In the genomic region with DNA sequence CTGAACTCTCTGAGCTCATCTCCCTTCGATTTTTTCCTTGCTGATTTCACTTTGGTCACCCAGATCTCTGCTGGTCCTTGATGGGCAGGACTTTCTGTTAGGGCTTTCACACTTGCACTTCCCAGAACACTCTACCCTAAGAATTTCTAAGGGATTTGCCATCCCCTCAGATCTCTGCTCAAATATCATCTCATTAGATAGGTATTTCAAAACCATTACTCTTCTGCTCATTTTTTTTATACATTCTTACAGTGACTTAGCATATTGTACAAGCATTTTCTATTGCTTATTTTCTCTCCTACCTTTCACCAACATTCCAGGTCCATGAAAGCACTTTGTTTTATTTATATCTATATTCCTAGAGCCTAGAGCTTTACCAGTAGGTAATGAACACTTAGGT, we compare ENCODE assay signal across 37 cellular contexts.
"Had no signal": no experiment of that assay in that cellular context is flagged by ENCODE, and none has a peak within 500 bp of the region (broad histone marks: within the 10 kb centered on the region; RNA-seq: fewer than 3 reads in every experiment).

No MANE protein-coding gene starts in this region.

- H3K4me3 Mint-ChIP-seq: activated B cell treated with CpG ODN at 0.5 μM for 24 hours; activated CD4-positive, alpha-beta memory T cell treated with anti-CD3 and anti-CD28 coated beads for 36 hours; activated CD4-positive, alpha-beta T cell treated with anti-CD3 and anti-CD28 coated beads for 36 hours; activated CD4-positive, alpha-beta T cell treated with anti-CD3 and anti-CD28 coated beads, Interleukin-2, amount 10 ng/mL, durations not matched to agents 24 days and 14 days; activated CD8-positive, alpha-beta memory T cell treated with anti-CD3 and anti-CD28 coated beads, Interleukin-2, amount 10 ng/mL, durations not matched to agents 7 days and 5 days; activated CD8-positive, alpha-beta T cell treated with anti-CD3 and anti-CD28 coated beads, Interleukin-2, amount 10 ng/mL, durations not matched to agents 7 days and 5 days; activated naive CD4-positive, alpha-beta T cell treated with anti-CD3 and anti-CD28 coated beads for 36 hours; activated naive CD4-positive, alpha-beta T cell treated with anti-CD3 and anti-CD28 coated beads, Interleukin-2, amount 50 U/mL, for 24 hours; activated naive CD8-positive, alpha-beta T cell treated with anti-CD3 and anti-CD28 coated beads for 36 hours; activated naive CD8-positive, alpha-beta T cell treated with anti-CD3 and anti-CD28 coated beads, Interleukin-2, amount 50 U/mL, for 24 hours; activated T-helper 1 cell treated with anti-CD3 and anti-CD28 coated beads, Interleukin-12 subunit alpha, Interleukin-12 subunit beta, Interleukin-2, Interleukin-4 antibody, amounts not matched to agents 30 ng/mL and 10 ng/mL and 1 ng/mL, durations not matched to agents 14 hours and 24 hours and 36 hours; brain; dendritic cell treated with granulocyte-macrophage colony-stimulating factor and Interleukin-4, amounts not matched to agents 40 ng/mL and 50 ng/mL, for 4 days; endodermal cell; T-helper 17 cell; T-helper 2 cell treated with Interferon-gamma antibody and Interleukin-4, amounts not matched to agents 5 μg/mL and 100 μg/mL, for 36 hours had no signal

- DNase-seq: activated B cell treated with CpG ODN at 0.5 μM for 24 hours; activated CD4-positive, alpha-beta memory T cell treated with anti-CD3 and anti-CD28 coated beads for 36 hours; activated CD4-positive, alpha-beta T cell treated with anti-CD3 and anti-CD28 coated beads for 36 hours; activated CD4-positive, alpha-beta T cell treated with anti-CD3 and anti-CD28 coated beads, Interleukin-2, amount 10 ng/mL, durations not matched to agents 24 days and 14 days; activated CD8-positive, alpha-beta memory T cell treated with anti-CD3 and anti-CD28 coated beads, Interleukin-2, amount 10 ng/mL, durations not matched to agents 7 days and 5 days; activated CD8-positive, alpha-beta memory T cell treated with anti-CD3 and anti-CD28 coated beads, Interleukin-2, amount 50 U/mL, for 4 hours; activated CD8-positive, alpha-beta T cell treated with anti-CD3 and anti-CD28 coated beads, Interleukin-2, amount 10 ng/mL, durations not matched to agents 7 days and 5 days; activated effector memory CD4-positive, alpha-beta T cell treated with anti-CD3 and anti-CD28 coated beads, Interleukin-2, amount 50 U/mL, for 16 hours; activated naive CD4-positive, alpha-beta T cell treated with anti-CD3 and anti-CD28 coated beads for 36 hours; activated naive CD8-positive, alpha-beta T cell treated with anti-CD3 and anti-CD28 coated beads for 36 hours; activated naive CD8-positive, alpha-beta T cell treated with anti-CD3 and anti-CD28 coated beads, Interleukin-2, amount 50 U/mL, for 24 hours; activated T-cell treated with anti-CD3 and anti-CD28 coated beads, Interleukin-2, amount 50 U/mL, for 1 hour; activated T-cell treated with anti-CD3 and anti-CD28 coated beads, Interleukin-2, amount 50 U/mL, for 48 hours; central memory CD4-positive, alpha-beta T cell; cerebellar nuclear complex; dorsolateral prefrontal cortex; effector memory CD4-positive, alpha-beta T cell; endodermal cell; foreskin fibroblast; head of caudate nucleus; T-helper 1 cell; T-helper 17 cell; T1000; WERI-Rb-1 had no signal

- FAIRE-seq: frontal cortex had no signal

- H3K4me1 ChIP-seq: ascending aorta, breast epithelium had no signal

- H3K4me3 ChIP-seq: ascending aorta, breast epithelium, cardiac muscle cell, coronary artery, dorsolateral prefrontal cortex had no signal

- H3K36me3 ChIP-seq: ascending aorta, breast epithelium, cardiac muscle cell, WERI-Rb-1 had no signal

- H3K4me1 Mint-ChIP-seq: activated B cell treated with CpG ODN at 0.5 μM for 24 hours; activated CD4-positive, alpha-beta T cell treated with anti-CD3 and anti-CD28 coated beads for 36 hours; activated CD4-positive, alpha-beta T cell treated with anti-CD3 and anti-CD28 coated beads, Interleukin-2, amount 10 ng/mL, durations not matched to agents 24 days and 14 days; activated CD8-positive, alpha-beta memory T cell treated with anti-CD3 and anti-CD28 coated beads, Interleukin-2, amount 10 ng/mL, durations not matched to agents 7 days and 5 days; activated naive CD4-positive, alpha-beta T cell treated with anti-CD3 and anti-CD28 coated beads, Interleukin-2, amount 50 U/mL, for 24 hours; activated naive CD8-positive, alpha-beta T cell treated with anti-CD3 and anti-CD28 coated beads for 36 hours; activated naive CD8-positive, alpha-beta T cell treated with anti-CD3 and anti-CD28 coated beads, Interleukin-2, amount 50 U/mL, for 24 hours; brain; endodermal cell; T-helper 17 cell had no signal

- H3K27me3 ChIP-seq: ascending aorta, breast epithelium, cardiac muscle cell, dorsolateral prefrontal cortex had no signal

- H3K27ac ChIP-seq: ascending aorta, breast epithelium, cardiac muscle cell, coronary artery, dorsolateral prefrontal cortex, WERI-Rb-1 had no signal

- H3K9me3 Mint-ChIP-seq: activated naive CD4-positive, alpha-beta T cell treated with anti-CD3 and anti-CD28 coated beads, Interleukin-2, amount 50 U/mL, for 24 hours had no signal

- H3K27ac Mint-ChIP-seq: activated B cell treated with CpG ODN at 0.5 μM for 24 hours; activated CD4-positive, alpha-beta memory T cell treated with anti-CD3 and anti-CD28 coated beads for 36 hours; activated CD4-positive, alpha-beta T cell treated with anti-CD3 and anti-CD28 coated beads for 36 hours; activated CD4-positive, alpha-beta T cell treated with anti-CD3 and anti-CD28 coated beads, Interleukin-2, amount 10 ng/mL, durations not matched to agents 24 days and 14 days; activated CD8-positive, alpha-beta memory T cell treated with anti-CD3 and anti-CD28 coated beads, Interleukin-2, amount 10 ng/mL, durations not matched to agents 7 days and 5 days; activated CD8-positive, alpha-beta T cell treated with anti-CD3 and anti-CD28 coated beads, Interleukin-2, amount 10 ng/mL, durations not matched to agents 7 days and 5 days; activated naive CD4-positive, alpha-beta T cell treated with anti-CD3 and anti-CD28 coated beads for 36 hours; activated naive CD4-positive, alpha-beta T cell treated with anti-CD3 and anti-CD28 coated beads, Interleukin-2, amount 50 U/mL, for 24 hours; activated naive CD8-positive, alpha-beta T cell treated with anti-CD3 and anti-CD28 coated beads for 36 hours; activated naive CD8-positive, alpha-beta T cell treated with anti-CD3 and anti-CD28 coated beads, Interleukin-2, amount 50 U/mL, for 24 hours; activated T-helper 1 cell treated with anti-CD3 and anti-CD28 coated beads, Interleukin-12 subunit alpha, Interleukin-12 subunit beta, Interleukin-2, Interleukin-4 antibody, amounts not matched to agents 30 ng/mL and 10 ng/mL and 1 ng/mL, durations not matched to agents 14 hours and 24 hours and 36 hours; activated T-helper 2 cell treated with anti-CD3 and anti-CD28 coated beads, Interferon-gamma antibody, Interleukin-2, Interleukin-4, amounts not matched to agents 10 μg/mL and 5 μg/mL and 100 μg/mL, durations not matched to agents 14 hours and 24 hours and 36 hours; brain; dendritic cell treated with granulocyte-macrophage colony-stimulating factor and Interleukin-4, amounts not matched to agents 40 ng/mL and 50 ng/mL, for 4 days; endodermal cell; T-helper 17 cell; T-helper 2 cell treated with Interferon-gamma antibody and Interleukin-4, amounts not matched to agents 5 μg/mL and 100 μg/mL, for 36 hours had no signal

- H3K9me3 ChIP-seq: ascending aorta, breast epithelium had no signal

- H3K36me3 Mint-ChIP-seq: activated CD4-positive, alpha-beta memory T cell treated with anti-CD3 and anti-CD28 coated beads for 36 hours; activated CD8-positive, alpha-beta memory T cell treated with anti-CD3 and anti-CD28 coated beads, Interleukin-2, amount 10 ng/mL, durations not matched to agents 7 days and 5 days; activated naive CD4-positive, alpha-beta T cell treated with anti-CD3 and anti-CD28 coated beads, Interleukin-2, amount 50 U/mL, for 24 hours; activated naive CD8-positive, alpha-beta T cell treated with anti-CD3 and anti-CD28 coated beads for 36 hours; brain had no signal

- ATAC-seq: activated CD4-positive, alpha-beta T cell treated with anti-CD3 and anti-CD28 coated beads for 36 hours; activated CD4-positive, CD25-positive, alpha-beta regulatory T cell treated with anti-CD3 and anti-CD28 coated beads, Interleukin-2, amount 50 U/mL, for 24 hours; activated CD8-positive, alpha-beta memory T cell treated with anti-CD3 and anti-CD28 coated beads, Interleukin-2, amount 10 ng/mL, durations not matched to agents 7 days and 5 days; activated CD8-positive, alpha-beta T cell treated with anti-CD3 and anti-CD28 coated beads, Interleukin-2, amount 10 ng/mL, durations not matched to agents 7 days and 5 days; activated naive CD8-positive, alpha-beta T cell treated with anti-CD3 and anti-CD28 coated beads, Interleukin-2, amount 50 U/mL, for 24 hours; esophagus mucosa; T-helper 17 cell had no signal

- H3K27me3 Mint-ChIP-seq: activated B cell treated with CpG ODN at 0.5 μM for 24 hours; activated CD4-positive, alpha-beta memory T cell treated with anti-CD3 and anti-CD28 coated beads for 36 hours; activated CD4-positive, alpha-beta T cell treated with anti-CD3 and anti-CD28 coated beads for 36 hours; activated CD4-positive, alpha-beta T cell treated with anti-CD3 and anti-CD28 coated beads, Interleukin-2, amount 10 ng/mL, durations not matched to agents 24 days and 14 days; activated CD8-positive, alpha-beta memory T cell treated with anti-CD3 and anti-CD28 coated beads, Interleukin-2, amount 10 ng/mL, durations not matched to agents 7 days and 5 days; activated naive CD4-positive, alpha-beta T cell treated with anti-CD3 and anti-CD28 coated beads, Interleukin-2, amount 50 U/mL, for 24 hours; activated naive CD8-positive, alpha-beta T cell treated with anti-CD3 and anti-CD28 coated beads for 36 hours; activated naive CD8-positive, alpha-beta T cell treated with anti-CD3 and anti-CD28 coated beads, Interleukin-2, amount 50 U/mL, for 24 hours; brain; dendritic cell treated with granulocyte-macrophage colony-stimulating factor and Interleukin-4, amounts not matched to agents 40 ng/mL and 50 ng/mL, for 4 days; T-helper 17 cell had no signal
